ENCODE assay signal across 1 cellular context in the genomic region with DNA sequence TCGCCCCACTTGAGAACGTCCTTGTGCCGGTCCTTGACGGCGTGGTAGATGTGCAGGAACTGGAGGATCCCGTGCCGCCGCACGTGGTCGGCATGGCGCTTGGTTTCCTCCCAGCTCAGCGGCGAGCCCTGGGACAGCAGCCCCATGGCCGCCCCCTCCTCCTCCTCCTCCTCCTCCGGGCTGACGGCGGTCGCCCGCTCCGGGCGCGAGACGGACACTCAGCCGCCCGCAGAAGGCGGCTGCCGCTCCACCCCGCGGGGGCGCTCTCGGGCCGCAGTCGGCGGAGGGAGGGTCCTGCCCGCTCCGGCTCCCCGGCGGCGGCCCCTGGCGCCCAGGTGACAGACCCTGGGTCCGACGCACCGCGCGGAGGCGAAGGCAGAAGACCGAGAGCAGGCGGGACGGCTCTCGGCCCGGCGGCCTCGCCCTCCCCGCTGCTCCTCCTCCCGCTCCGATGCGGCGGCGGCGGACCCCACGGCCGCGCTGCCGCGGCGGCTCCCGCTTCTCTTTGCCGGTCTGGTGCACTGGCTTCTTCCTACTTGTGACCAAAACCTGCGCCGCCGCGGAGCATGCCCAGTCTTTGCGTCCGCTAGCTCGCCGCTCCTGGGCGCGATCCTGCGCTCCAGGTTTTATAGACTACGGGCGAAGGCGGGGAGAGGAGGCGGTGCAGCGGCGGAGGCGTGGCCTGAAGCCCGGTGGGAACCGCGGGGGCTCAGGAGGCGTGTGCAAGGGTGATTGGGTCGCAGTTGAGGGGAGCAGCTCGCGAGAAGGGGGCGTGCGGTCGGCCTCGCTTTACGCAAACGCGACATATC.
TF ChIP-seq lines count a peak whose summit lies in the region.

GCLC (minus strand) TSS at position 602 of the 809 bp plus-strand sequence; CDS start at position 146, 456 bp downstream.

TF ChIP-seq in WTC11, 78 proteins besides CTCF, POLR2A, EP300 and RAD21 (continued from another document):
- TF ChIP-seq, protein P1, sequence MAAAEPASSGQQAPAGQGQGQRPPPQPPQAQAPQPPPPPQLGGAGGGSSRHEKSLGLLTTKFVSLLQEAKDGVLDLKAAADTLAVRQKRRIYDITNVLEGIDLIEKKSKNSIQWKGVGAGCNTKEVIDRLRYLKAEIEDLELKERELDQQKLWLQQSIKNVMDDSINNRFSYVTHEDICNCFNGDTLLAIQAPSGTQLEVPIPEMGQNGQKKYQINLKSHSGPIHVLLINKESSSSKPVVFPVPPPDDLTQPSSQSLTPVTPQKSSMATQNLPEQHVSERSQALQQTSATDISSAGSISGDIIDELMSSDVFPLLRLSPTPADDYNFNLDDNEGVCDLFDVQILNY (CRISPR knock-in tag; IDR thresholded peaks at IDR 0.05): peak; percentile 81; the same call in 1 of the 2 replicates
